Comparison of ENCODE assay signal across 8 cellular contexts in the genomic region with DNA sequence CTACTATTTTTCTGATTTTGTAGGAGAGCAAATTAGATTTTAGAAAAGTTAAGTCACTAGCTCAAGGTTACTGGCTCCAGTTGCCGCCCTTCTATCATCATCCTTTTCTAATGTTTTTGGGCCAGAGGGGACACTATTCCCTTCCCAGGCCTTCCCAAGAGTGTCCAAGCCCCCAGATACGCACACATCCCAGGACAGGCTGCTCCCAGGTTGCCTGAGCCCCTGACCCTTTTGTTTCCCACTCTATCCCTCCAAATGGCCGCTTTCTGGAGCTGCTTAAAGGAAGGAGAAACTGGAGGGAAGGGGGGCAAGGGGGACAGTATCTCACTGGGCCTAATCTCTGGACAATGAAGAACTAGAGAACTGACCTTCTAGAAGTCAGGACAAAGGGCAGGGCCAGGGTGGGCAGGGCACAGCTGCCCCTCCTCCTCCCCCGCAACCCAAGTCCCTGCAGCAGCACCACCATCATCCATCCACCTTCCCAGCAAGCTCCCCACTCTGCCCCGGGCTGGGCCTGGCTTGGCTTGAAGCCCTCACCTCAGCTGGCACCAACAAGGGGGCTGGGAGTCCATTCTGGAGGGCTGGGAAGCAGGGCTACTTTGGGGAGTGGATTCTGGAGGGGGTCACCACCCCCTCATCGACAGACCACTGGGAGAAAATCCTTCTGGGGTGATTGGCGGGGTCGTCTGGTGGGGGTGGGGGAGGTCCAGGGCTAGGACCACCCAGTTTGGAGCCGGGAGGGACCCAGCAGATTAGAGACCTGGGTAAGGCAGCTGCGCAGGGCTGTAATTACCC. TPM values are rescaled to one million over a fixed set of nuclear protein-coding genes. Genes with fewer than 3 reads are reported as not detected.
DNase-seq lines count a peak whose midpoint lies in the region; ATAC-seq and TF ChIP-seq lines count a peak whose summit lies in the region.

No MANE protein-coding gene starts in this region.

- H3K36me3 ChIP-seq in left lung (peaks cover 0 to 12% of the 10 kb centered on the region in 2 donors), tibial artery (no peaks in the 10 kb centered on the region)

- TF ChIP-seq CTCF in astrocyte of the spinal cord (IDR thresholded peaks at IDR 0.05; ENCODE audit: low read depth, low read length) (no peak), left lung (IDR thresholded peaks at IDR 0.05) (no peak), tibial artery (IDR thresholded peaks at IDR 0.05) (no peak)

- ATAC-seq in Right ventricle myocardium inferior (peak; percentile 24), left lung (no peak), GM18873 (IDR thresholded peaks at IDR 0.05; ENCODE audit: low FRiP score, unreplicated experiment) (no peak)

- intact Hi-C loops in Right ventricle myocardium inferior (cut with DNase I) (loop anchor here (2.0 to 5.0 kb wide), 2 partner anchors 22 to 232 kb away; partner anchors contain the start of gene STK40), cardiac septum (cut with DNase I) (no loop called here), left lung (cut with DNase I) (loop anchor here in 1 of 2 donors (10.0 kb wide), 1 partner anchor 130 kb away; no protein-coding TSS in a partner anchor), tibial artery (cut with DNase I; ENCODE audit: low total_unique reads) (loop anchor here (5.0 kb wide), 2 partner anchors 32 to 132 kb away; no protein-coding TSS in a partner anchor)

- in situ Hi-C loops in astrocyte of the spinal cord (cut with HindIII; ENCODE audit: low sequenced_read_pairs): no loop called here

- DNase-seq in Right ventricle myocardium inferior (ENCODE audit: missing footprints): no peak
- DNase-seq in cardiac septum (ENCODE audit: low spot score): no peak
- no peak for DNase-seq in astrocyte of the spinal cord (ENCODE audit: low read depth, low spot score)
- DNase-seq in left lung: no peak
- peak; percentile 42 to 85 for DNase-seq in tibial artery
- no peak for DNase-seq in SIG-M5 (lab: John Stamatoyannopoulos, UW)
- no peak for DNase-seq in DMS153 treated with DMSO at 0.1 percent for 48 hours (lab: John Stamatoyannopoulos, UW; ENCODE audit: unreplicated experiment)

- peak overlapping the region; percentile 98 for H3K27ac ChIP-seq in left lung
- H3K27ac ChIP-seq in tibial artery: peak overlapping the region; percentile 99 to 100

- H3K27me3 ChIP-seq in left lung: no peaks in the 10 kb centered on the region
- no peaks in the 10 kb centered on the region for H3K27me3 ChIP-seq in tibial artery

- H3K4me1 ChIP-seq in left lung (peaks cover 39 to 78% of the 10 kb centered on the region in 2 donors), tibial artery (peaks cover 4 to 72% (median 57%) of the 10 kb centered on the region in 4 donors)

- peak overlapping the region; percentile 97 for H3K4me3 ChIP-seq in astrocyte of the spinal cord (ENCODE audit: low read depth, low read length)
- H3K4me3 ChIP-seq in left lung: peak overlapping the region; percentile 99 to 100
- H3K4me3 ChIP-seq in tibial artery: peak overlapping the region; percentile 99 to 100

- H3K9me3 ChIP-seq in left lung (no peaks in the 10 kb centered on the region), tibial artery (no peaks in the 10 kb centered on the region)

RNA-seq across cellular contexts. Expression of gene MAP7D1, which starts 1.0 kb away (rescaled TPM):
- total RNA-seq in Right ventricle myocardium inferior (383 TPM), cardiac septum (262 TPM), left lung (100 to 1,000 TPM; 123 to 147 TPM)

RNA-seq across cellular contexts. Expression of gene TRAPPC3, which starts 5.7 kb away (rescaled TPM):
- total RNA-seq in Right ventricle myocardium inferior: 53.9 TPM
- total RNA-seq in cardiac septum: 47.9 TPM
- total RNA-seq in left lung: 10 to 100 TPM; 66.0 to 71.4 TPM

RNA-seq across cellular contexts. Expression of gene COL8A2, which starts 29.9 kb away (rescaled TPM):
- total RNA-seq in Right ventricle myocardium inferior (1.0 TPM), cardiac septum (1.7 TPM), left lung (1 to 10 TPM; 7.0 to 8.4 TPM)

Comparison
In these comparisons a context has a peak if more than half of its experiments do, and no peak if none do; other contexts are left out.
1. DNase-seq: peak in tibial artery (2 of 2); none in Right ventricle myocardium inferior (single experiment), cardiac septum (single experiment), astrocyte of the spinal cord (single experiment), left lung (0 of 2), SIG-M5 (single experiment) and DMS153 treated with DMSO at 0.1 percent for 48 hours (single experiment).
2. Peak in every context shown above with its lines, with median percentiles within 50 percentile points of each other: H3K4me3 ChIP-seq.